ENCODE assay signal across 19 cellular contexts in the genomic region with DNA sequence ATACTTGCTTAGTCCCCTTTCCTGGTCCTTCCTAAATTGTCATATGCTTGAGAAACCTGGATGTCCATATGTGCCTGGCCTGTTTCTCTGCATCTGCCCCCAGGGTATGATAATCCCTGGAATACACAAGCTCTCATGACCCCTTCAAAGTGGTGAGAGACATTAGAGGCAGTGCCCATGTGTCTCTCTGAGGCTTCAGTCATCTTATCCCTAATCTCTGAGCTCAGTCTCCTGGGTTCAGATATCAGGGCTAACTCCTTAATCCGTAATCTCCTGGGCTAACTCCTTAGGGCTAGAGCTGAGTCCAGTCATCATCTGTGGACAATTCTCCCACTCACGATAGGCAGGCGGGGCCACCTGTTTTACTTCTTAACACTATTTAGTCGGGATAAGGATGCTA. TPM values are rescaled to one million over a fixed set of nuclear protein-coding genes. Genes with fewer than 3 reads are reported as not detected.
"Had no signal": no experiment of that assay in that cellular context is flagged by ENCODE, and none has a peak within 500 bp of the region (broad histone marks: within the 10 kb centered on the region; RNA-seq: fewer than 3 reads in every experiment).

No MANE protein-coding gene starts in this region.

- H3K27me3 ChIP-seq: ovary, right atrium auricular region, stomach, testis, thyroid gland, transverse colon, upper lobe of left lung, vagina had no signal

- DNase-seq: left ventricle myocardium inferior; naive thymus-derived CD8-positive, alpha-beta T cell; ovary; stimulated activated CD4-positive, alpha-beta T cell treated with anti-CD3 and anti-CD28 coated beads, Interleukin-12 subunit alpha, Interleukin-12 subunit beta, amount 100 ng/mL, for 4 hours; stimulated activated CD4-positive, alpha-beta T cell treated with anti-CD3 and anti-CD28 coated beads, Interleukin-15, amount 100 ng/mL, for 24 hours; stimulated activated CD4-positive, alpha-beta T cell treated with anti-CD3 and anti-CD28 coated beads, Interleukin-2, amount 100 ng/mL, for 24 hours; stimulated activated CD4-positive, alpha-beta T cell treated with anti-CD3 and anti-CD28 coated beads, Interleukin-4, amount 100 ng/mL, for 1 hour; stimulated activated naive B cell treated with anti-CD40 and anti-IgM and Interleukin-4, amounts not matched to agents 10 μg/mL and 1 μg/mL and 100 μg/mL, for 72 hours; stimulated activated naive CD8-positive, alpha-beta T cell treated with anti-CD3 and anti-CD28 coated beads, Interleukin-15, Interleukin-2, amounts not matched to agents 100 U/mL and 50 U/mL, for 24 hours; stomach; testis; thyroid gland; transverse colon; upper lobe of left lung had no signal

- H3K9me3 ChIP-seq: ovary, right atrium auricular region, stomach, testis, thyroid gland, transverse colon, upper lobe of left lung, vagina had no signal

- H3K4me3 ChIP-seq: left ventricle myocardium inferior, lung, ovary, right atrium auricular region, skin epidermis, stomach, testis, thyroid gland, transverse colon, upper lobe of left lung, vagina had no signal

- H3K27ac ChIP-seq: left ventricle myocardium inferior, ovary, right atrium auricular region, skin epidermis, stomach, testis, thyroid gland, transverse colon, upper lobe of left lung, vagina had no signal

- ATAC-seq: naive thymus-derived CD8-positive, alpha-beta T cell; sciatic nerve; stimulated activated naive B cell treated with anti-CD40 and anti-IgM and Interleukin-4, amounts not matched to agents 10 μg/mL and 1 μg/mL and 100 μg/mL, for 72 hours; stimulated activated naive CD8-positive, alpha-beta T cell treated with anti-CD3 and anti-CD28 coated beads, Interleukin-15, Interleukin-2, amounts not matched to agents 100 U/mL and 50 U/mL, for 24 hours had no signal

- H3K36me3 ChIP-seq: left ventricle myocardium inferior, ovary, right atrium auricular region, stomach, thyroid gland, transverse colon, upper lobe of left lung, vagina had no signal

- H3K4me1 ChIP-seq: left ventricle myocardium inferior, right atrium auricular region, testis, vagina had no signal

RNA-seq across cellular contexts. Expression of gene CCN1, which starts 22.5 kb away (rescaled TPM):
- total RNA-seq: naive thymus-derived CD8-positive, alpha-beta T cell had no signal
- polyA plus RNA-seq: naive thymus-derived CD8-positive, alpha-beta T cell had no signal
